ENCODE assay signal across 20 cellular contexts in genomic region chr14:79587194-79587593, GRCh38.
A peak's percentile ranks its signal among the peaks of the same experiment; 100 is the strongest.
DNase-seq lines count a peak whose midpoint lies in the region; ATAC-seq and TF ChIP-seq lines count a peak whose summit lies in the region.
"Had no signal": no experiment of that assay in that cellular context is flagged by ENCODE, and none has a peak within 500 bp of the region (broad histone marks: within the 10 kb centered on the region; RNA-seq: fewer than 3 reads in every experiment).

No MANE protein-coding gene starts in this region.

- DNase-seq in DMS79 treated with DMSO at 0.1 percent for 48 hours (lab: John Stamatoyannopoulos, UW) (peak; percentile 55), DMS79 (lab: John Stamatoyannopoulos, UW) (no peak), NCI-H69 (lab: John Stamatoyannopoulos, UW) (peak; percentile 80), esophagus muscularis mucosa (ENCODE audit: extremely low spot score) (no peak), osteocyte (ENCODE audit: extremely low spot score, unreplicated experiment) (no peak), GF-D8 (lab: John Stamatoyannopoulos, UW) (no peak), T-helper 2 cell (no peak)
- DNase-seq: activated CD8-positive, alpha-beta T cell treated with anti-CD3 and anti-CD28 coated beads, Interleukin-2, amount 10 ng/mL, durations not matched to agents 7 days and 5 days; CD4-positive, alpha-beta memory T cell; cortex of kidney; esophagus squamous epithelium; hypothalamus; left lung; NCI-H2107 had no signal

- H3K27ac Mint-ChIP-seq in osteocyte (ENCODE audit: unreplicated experiment), result peak overlapping the region; percentile 91
- H3K27ac Mint-ChIP-seq: activated CD8-positive, alpha-beta T cell treated with anti-CD3 and anti-CD28 coated beads, Interleukin-2, amount 10 ng/mL, durations not matched to agents 7 days and 5 days; activated T-helper 1 cell treated with anti-CD3 and anti-CD28 coated beads, Interleukin-12 subunit alpha, Interleukin-12 subunit beta, Interleukin-2, Interleukin-4 antibody, amounts not matched to agents 30 ng/mL and 10 ng/mL and 1 ng/mL, durations not matched to agents 14 hours and 24 hours and 36 hours; CD4-positive, alpha-beta memory T cell; natural killer cell treated with Interleukin-12 subunit alpha and Interleukin-12 subunit beta and Interleukin-15 and Interleukin-18, amount 100 ng/mL, for 72 hours had no signal

- intact Hi-C loops in esophagus muscularis mucosa (cut with DNase I), result no loop called here

- 18% methylated on average over 5 of the region's 5 CpGs for WGBS in esophagus muscularis mucosa

- ATAC-seq in GM18505 (IDR thresholded peaks at IDR 0.05; ENCODE audit: unreplicated experiment), result no peak
- ATAC-seq: activated CD8-positive, alpha-beta T cell treated with anti-CD3 and anti-CD28 coated beads, Interleukin-2, amount 10 ng/mL, durations not matched to agents 7 days and 5 days had no signal

- peaks cover 0 to 49% (median 44%) of the 10 kb centered on the region in 4 donors for H3K4me1 ChIP-seq in esophagus muscularis mucosa
- H3K4me1 ChIP-seq: esophagus squamous epithelium, left lung, SJCRH30 had no signal

- H3K36me3 ChIP-seq in esophagus muscularis mucosa, result no peaks in the 10 kb centered on the region
- H3K36me3 ChIP-seq: esophagus squamous epithelium, left lung, right atrium auricular region, SJCRH30, thoracic aorta had no signal

- no peaks in the 10 kb centered on the region for H3K9me3 ChIP-seq in esophagus muscularis mucosa
- H3K9me3 ChIP-seq: esophagus squamous epithelium, left lung, right atrium auricular region, SJCRH30, thoracic aorta had no signal

- TF ChIP-seq EP300 in esophagus muscularis mucosa (IDR thresholded peaks at IDR 0.05), result no peak

- H3K4me3 ChIP-seq in esophagus muscularis mucosa, result no peak overlapping the region
- H3K4me3 ChIP-seq: esophagus squamous epithelium, left lung, right atrium auricular region, SJCRH30, thoracic aorta had no signal

- TF ChIP-seq CTCF in esophagus muscularis mucosa (IDR thresholded peaks at IDR 0.05) (peak in 1 of 3 experiments; percentile 19), osteocyte (IDR thresholded peaks at IDR 0.05) (no peak)

- no peak overlapping the region for H3K4me3 Mint-ChIP-seq in osteocyte (ENCODE audit: unreplicated experiment)
- H3K4me3 Mint-ChIP-seq: activated CD8-positive, alpha-beta T cell treated with anti-CD3 and anti-CD28 coated beads, Interleukin-2, amount 10 ng/mL, durations not matched to agents 7 days and 5 days; activated T-helper 1 cell treated with anti-CD3 and anti-CD28 coated beads, Interleukin-12 subunit alpha, Interleukin-12 subunit beta, Interleukin-2, Interleukin-4 antibody, amounts not matched to agents 30 ng/mL and 10 ng/mL and 1 ng/mL, durations not matched to agents 14 hours and 24 hours and 36 hours; CD4-positive, alpha-beta memory T cell; natural killer cell treated with Interleukin-12 subunit alpha and Interleukin-12 subunit beta and Interleukin-15 and Interleukin-18, amount 100 ng/mL, for 72 hours had no signal

- TF ChIP-seq POLR2A in esophagus muscularis mucosa (IDR thresholded peaks at IDR 0.05; ENCODE audit: low read depth), result no peak
- no peak for TF ChIP-seq POLR2A in GM18505 (IDR thresholded peaks at IDR 0.05; ENCODE audit: borderline replicate concordance, extremely low read depth, insufficient read depth, insufficient read length)

- peak overlapping the region; percentile 4 to 56 (median 19) for H3K27ac ChIP-seq in esophagus muscularis mucosa (replicated peaks in 1 of 4)
- H3K27ac ChIP-seq: esophagus squamous epithelium, left lung, right atrium auricular region, SJCRH30, thoracic aorta had no signal

- H3K4me1 Mint-ChIP-seq in osteocyte (ENCODE audit: unreplicated experiment), result peaks cover 63% of the 10 kb centered on the region
- H3K4me1 Mint-ChIP-seq: CD4-positive, alpha-beta memory T cell had no signal

- H3K9me3 Mint-ChIP-seq in osteocyte (ENCODE audit: unreplicated experiment), result peaks cover 5% of the 10 kb centered on the region
- H3K9me3 Mint-ChIP-seq: activated T-helper 1 cell treated with anti-CD3 and anti-CD28 coated beads, Interleukin-12 subunit alpha, Interleukin-12 subunit beta, Interleukin-2, Interleukin-4 antibody, amounts not matched to agents 30 ng/mL and 10 ng/mL and 1 ng/mL, durations not matched to agents 14 hours and 24 hours and 36 hours had no signal

- H3K27me3 Mint-ChIP-seq in osteocyte (ENCODE audit: unreplicated experiment), result no peaks in the 10 kb centered on the region
- H3K27me3 Mint-ChIP-seq: CD4-positive, alpha-beta memory T cell; natural killer cell treated with Interleukin-12 subunit alpha and Interleukin-12 subunit beta and Interleukin-15 and Interleukin-18, amount 100 ng/mL, for 72 hours had no signal

- peaks cover 4% of the 10 kb centered on the region for H3K36me3 Mint-ChIP-seq in osteocyte (ENCODE audit: unreplicated experiment)
- H3K36me3 Mint-ChIP-seq: CD4-positive, alpha-beta memory T cell; natural killer cell treated with Interleukin-12 subunit alpha and Interleukin-12 subunit beta and Interleukin-15 and Interleukin-18, amount 100 ng/mL, for 72 hours had no signal

- no peaks in the 10 kb centered on the region for H3K27me3 ChIP-seq in esophagus muscularis mucosa
- H3K27me3 ChIP-seq: esophagus squamous epithelium, left lung, right atrium auricular region, SJCRH30 had no signal

Comparison
In these comparisons a context has a peak if more than half of its experiments do, and no peak if none do; other contexts are left out.
1. DNase-seq: peak in DMS79 treated with DMSO at 0.1 percent for 48 hours (single experiment) and NCI-H69 (single experiment); none in DMS79 (single experiment), esophagus muscularis mucosa (single experiment), osteocyte (single experiment), GF-D8 (single experiment) and T-helper 2 cell (0 of 5).